Comparison of ENCODE assay signal across 30 cellular contexts in the genomic region with DNA sequence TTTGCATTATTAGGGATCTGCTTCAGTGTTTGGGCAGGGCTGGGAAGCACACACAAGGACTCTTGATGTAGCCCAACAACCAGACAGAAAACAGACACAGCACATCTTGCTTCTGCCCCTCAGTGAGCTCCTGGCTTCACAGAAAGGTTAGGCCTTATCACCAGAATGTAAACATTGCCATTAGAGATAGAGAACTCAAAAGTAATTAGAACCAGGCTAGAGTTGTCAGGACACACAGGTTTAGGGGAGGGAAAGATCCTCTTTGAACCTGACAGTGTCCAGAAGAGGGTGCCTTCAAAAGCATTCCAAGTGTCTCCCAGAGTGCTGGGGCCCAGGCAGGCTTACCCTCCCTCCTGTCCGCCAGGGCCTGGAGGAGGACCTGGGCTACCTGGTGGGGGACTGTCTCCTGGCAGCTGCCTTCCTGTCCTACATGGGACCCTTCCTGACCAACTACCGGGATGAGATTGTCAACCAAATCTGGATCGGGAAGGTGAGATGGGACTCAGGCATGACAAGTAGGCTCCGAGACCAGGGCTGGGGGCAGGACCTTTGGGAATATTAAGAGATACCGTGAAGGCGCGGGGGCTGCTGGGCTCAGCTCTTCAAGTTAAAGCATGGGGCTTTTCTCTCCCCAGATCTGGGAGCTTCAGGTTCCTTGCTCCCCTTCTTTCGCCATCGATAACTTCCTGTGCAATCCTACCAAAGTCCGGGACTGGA.
"Had no signal": no experiment of that assay in that cellular context is flagged by ENCODE, and none has a peak within 500 bp of the region (broad histone marks: within the 10 kb centered on the region; RNA-seq: fewer than 3 reads in every experiment).

No MANE protein-coding gene starts in this region.

- H3K9me3 ChIP-seq: esophagus squamous epithelium, left ventricle myocardium inferior, ovary, prostate gland, stomach, thyroid gland, upper lobe of right lung had no signal

- H3K27me3 Mint-ChIP-seq: activated naive CD8-positive, alpha-beta T cell treated with anti-CD3 and anti-CD28 coated beads, Interleukin-2, amount 10 ng/mL, durations not matched to agents 7 days and 5 days had no signal

- H3K9me3 Mint-ChIP-seq: activated naive CD4-positive, alpha-beta T cell treated with anti-CD3 and anti-CD28 coated beads, Interleukin-2, amount 10 ng/mL, durations not matched to agents 7 days and 5 days; activated naive CD8-positive, alpha-beta T cell treated with anti-CD3 and anti-CD28 coated beads, Interleukin-2, amount 10 ng/mL, durations not matched to agents 7 days and 5 days; nephron; stimulated activated naive B cell treated with anti-CD40 and anti-IgM and Interleukin-4, amounts not matched to agents 10 μg/mL and 1 μg/mL and 100 μg/mL, for 72 hours had no signal

- H3K4me3 ChIP-seq: esophagus squamous epithelium, left ventricle myocardium inferior, lung, ovary, prostate gland, skin epidermis, stomach, thyroid gland, upper lobe of right lung had no signal

- ATAC-seq: activated CD4-positive, CD25-positive, alpha-beta regulatory T cell treated with anti-CD3 and anti-CD28 coated beads, Interleukin-2, amount 50 U/mL, for 24 hours; sciatic nerve; stimulated activated naive B cell treated with anti-CD40 and anti-IgM and Interleukin-4, amounts not matched to agents 10 μg/mL and 1 μg/mL and 100 μg/mL, for 72 hours; upper lobe of right lung had no signal

- H3K4me1 ChIP-seq: left ventricle myocardium inferior, prostate gland, stomach, thyroid gland, upper lobe of right lung had no signal

- DNase-seq: activated CD4-positive, alpha-beta T cell treated with anti-CD3 and anti-CD28 coated beads for 48 hours; activated CD4-positive, alpha-beta T cell treated with anti-CD3 and anti-CD28 coated beads, Interleukin-2, amount 50 U/mL, for 48 hours; activated CD8-positive, alpha-beta memory T cell treated with anti-CD3 and anti-CD28 coated beads for 24 hours; activated gamma-delta T cell; activated naive CD4-positive, alpha-beta T cell treated with anti-CD3 and anti-CD28 coated beads, Interleukin-2, amount 10 ng/mL, durations not matched to agents 7 days and 5 days; activated naive CD8-positive, alpha-beta T cell treated with anti-CD3 and anti-CD28 coated beads, Interleukin-2, amount 10 ng/mL, durations not matched to agents 7 days and 5 days; amniotic stem cell; brain microvascular endothelial cell; caudate nucleus; dermis blood vessel endothelial cell; effector CD4-positive, alpha-beta T cell; esophagus squamous epithelium; left ventricle myocardium inferior; ovary; retina; stimulated activated CD4-positive, alpha-beta T cell treated with anti-CD3 and anti-CD28 coated beads, Interleukin-4, amount 100 ng/mL, for 4 hours; stimulated activated CD8-positive, alpha-beta memory T cell treated with anti-CD3 and anti-CD28 coated beads, Interleukin-4, amount 100 ng/mL, for 48 hours; stimulated activated naive B cell treated with anti-CD40 and anti-IgM and Interleukin-4, amounts not matched to agents 10 μg/mL and 1 μg/mL and 100 μg/mL, for 72 hours; stomach; T-helper 9 cell; thyroid gland; upper lobe of right lung; WERI-Rb-1 had no signal

- H3K36me3 Mint-ChIP-seq: activated naive CD4-positive, alpha-beta T cell treated with anti-CD3 and anti-CD28 coated beads, Interleukin-2, amount 10 ng/mL, durations not matched to agents 7 days and 5 days; activated naive CD8-positive, alpha-beta T cell treated with anti-CD3 and anti-CD28 coated beads, Interleukin-2, amount 10 ng/mL, durations not matched to agents 7 days and 5 days; stimulated activated naive B cell treated with anti-CD40 and anti-IgM and Interleukin-4, amounts not matched to agents 10 μg/mL and 1 μg/mL and 100 μg/mL, for 72 hours had no signal

- H3K4me3 Mint-ChIP-seq: activated naive CD4-positive, alpha-beta T cell treated with anti-CD3 and anti-CD28 coated beads, Interleukin-2, amount 10 ng/mL, durations not matched to agents 7 days and 5 days; activated naive CD8-positive, alpha-beta T cell treated with anti-CD3 and anti-CD28 coated beads, Interleukin-2, amount 10 ng/mL, durations not matched to agents 7 days and 5 days; nephron; stimulated activated naive B cell treated with anti-CD40 and anti-IgM and Interleukin-4, amounts not matched to agents 10 μg/mL and 1 μg/mL and 100 μg/mL, for 72 hours had no signal

- H3K4me1 Mint-ChIP-seq: activated naive CD4-positive, alpha-beta T cell treated with anti-CD3 and anti-CD28 coated beads, Interleukin-2, amount 10 ng/mL, durations not matched to agents 7 days and 5 days; activated naive CD8-positive, alpha-beta T cell treated with anti-CD3 and anti-CD28 coated beads, Interleukin-2, amount 10 ng/mL, durations not matched to agents 7 days and 5 days; nephron; stimulated activated naive B cell treated with anti-CD40 and anti-IgM and Interleukin-4, amounts not matched to agents 10 μg/mL and 1 μg/mL and 100 μg/mL, for 72 hours had no signal

- H3K27ac ChIP-seq: brain microvascular endothelial cell, epithelial cell of prostate, esophagus squamous epithelium, left ventricle myocardium inferior, ovary, prostate gland, skin epidermis, stomach, thyroid gland, upper lobe of right lung, WERI-Rb-1 had no signal

- H3K27me3 ChIP-seq: brain microvascular endothelial cell, ovary, thyroid gland, upper lobe of right lung had no signal

- H3K27ac Mint-ChIP-seq: activated naive CD4-positive, alpha-beta T cell treated with anti-CD3 and anti-CD28 coated beads, Interleukin-2, amount 10 ng/mL, durations not matched to agents 7 days and 5 days; activated naive CD8-positive, alpha-beta T cell treated with anti-CD3 and anti-CD28 coated beads, Interleukin-2, amount 10 ng/mL, durations not matched to agents 7 days and 5 days; nephron; stimulated activated naive B cell treated with anti-CD40 and anti-IgM and Interleukin-4, amounts not matched to agents 10 μg/mL and 1 μg/mL and 100 μg/mL, for 72 hours had no signal

- H3K36me3 ChIP-seq: brain microvascular endothelial cell, esophagus squamous epithelium, left ventricle myocardium inferior, ovary, prostate gland, stomach, thyroid gland, upper lobe of right lung, WERI-Rb-1 had no signal
